In the genomic region with DNA sequence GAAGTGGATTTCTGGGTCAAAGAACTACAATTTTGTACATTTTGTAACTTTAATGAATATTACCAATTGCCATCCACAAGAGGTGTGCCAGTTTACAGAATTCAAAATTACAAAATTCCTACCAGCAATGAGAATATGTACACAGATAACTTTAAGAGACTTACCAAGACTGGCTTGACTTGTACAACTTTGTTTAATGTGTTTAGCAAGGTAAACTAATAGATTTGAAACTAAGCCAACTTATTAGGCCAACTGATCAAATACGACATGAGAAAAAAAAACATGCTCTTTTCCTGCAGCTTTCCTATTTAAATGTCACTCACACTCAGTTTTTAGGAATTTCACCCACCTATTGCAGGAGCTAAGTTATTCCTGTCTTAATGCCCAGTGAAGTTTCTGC, we compare ENCODE assay signal across 27 cellular contexts.
"Had no signal": no experiment of that assay in that cellular context is flagged by ENCODE, and none has a peak within 500 bp of the region (broad histone marks: within the 10 kb centered on the region; RNA-seq: fewer than 3 reads in every experiment).

No MANE protein-coding gene starts in this region.

- ATAC-seq: naive thymus-derived CD8-positive, alpha-beta T cell; natural killer cell treated with Interleukin-12 subunit alpha and Interleukin-12 subunit beta and Interleukin-15 and Interleukin-18, amount 100 ng/mL, for 72 hours; psoas muscle; right cardiac atrium; stimulated activated memory B cell treated with anti-CD40 and anti-IgM and Interleukin-4, amounts not matched to agents 10 μg/mL and 1 μg/mL and 100 μg/mL, for 72 hours; stimulated activated naive CD8-positive, alpha-beta T cell treated with anti-CD3 and anti-CD28 coated beads, Interleukin-15, amount 100 ng/mL, for 72 hours; stimulated activated naive CD8-positive, alpha-beta T cell treated with anti-CD3 and anti-CD28 coated beads, Interleukin-15, Interleukin-2, amounts not matched to agents 100 U/mL and 50 U/mL, for 24 hours; upper lobe of right lung had no signal

- H3K4me3 ChIP-seq: psoas muscle, right lobe of liver, sigmoid colon, suprapubic skin, testis, tibial artery, transverse colon, upper lobe of right lung, uterus had no signal

- DNase-seq: naive thymus-derived CD8-positive, alpha-beta T cell; nephron progenitor cell; nucleus accumbens; posterior cingulate gyrus; psoas muscle; right cardiac atrium; right lobe of liver; sigmoid colon; small intestine; stimulated activated CD4-positive, alpha-beta T cell treated with anti-CD3 and anti-CD28 coated beads, Interleukin-1b, Interleukin-23, amount 100 ng/mL, for 48 hours; stimulated activated CD4-positive, alpha-beta T cell treated with anti-CD3 and anti-CD28 coated beads, Interleukin-4, amount 100 ng/mL, for 1 hour; stimulated activated CD4-positive, alpha-beta T cell treated with anti-CD3 and anti-CD28 coated beads, Interleukin-4, amount 100 ng/mL, for 4 hours; stimulated activated CD8-positive, alpha-beta memory T cell treated with anti-CD3 and anti-CD28 coated beads, Interleukin-4, amount 100 ng/mL, for 48 hours; stimulated activated naive CD4-positive, alpha-beta T cell; stimulated activated naive CD8-positive, alpha-beta T cell treated with anti-CD3 and anti-CD28 coated beads, Interleukin-15, amount 100 ng/mL, for 72 hours; stimulated activated naive CD8-positive, alpha-beta T cell treated with anti-CD3 and anti-CD28 coated beads, Interleukin-15, Interleukin-2, amounts not matched to agents 100 U/mL and 50 U/mL, for 24 hours; substantia nigra; testis; tibial artery; transverse colon; upper lobe of right lung; uterus had no signal

- FAIRE-seq: small intestine had no signal

- H3K4me1 ChIP-seq: parathyroid adenoma, psoas muscle, sigmoid colon, suprapubic skin, testis, tibial artery, transverse colon, upper lobe of right lung, uterus had no signal

- H3K36me3 ChIP-seq: right lobe of liver, suprapubic skin, upper lobe of right lung, uterus had no signal

- H3K27me3 ChIP-seq: neutrophil, right lobe of liver, sigmoid colon, suprapubic skin, testis, tibial artery, transverse colon, upper lobe of right lung, uterus had no signal

- H3K9me3 ChIP-seq: neutrophil, psoas muscle, right lobe of liver, sigmoid colon, suprapubic skin, testis, tibial artery, transverse colon, upper lobe of right lung, uterus had no signal

- H2AFZ ChIP-seq: parathyroid adenoma had no signal

- H3K27ac ChIP-seq: neutrophil, parathyroid adenoma, psoas muscle, right lobe of liver, sigmoid colon, suprapubic skin, testis, tibial artery, transverse colon, upper lobe of right lung, uterus had no signal

- H3K79me2 ChIP-seq: parathyroid adenoma had no signal

- H3K9ac ChIP-seq: parathyroid adenoma had no signal
